Comparison of ENCODE assay signal across 18 cellular contexts in the genomic region with DNA sequence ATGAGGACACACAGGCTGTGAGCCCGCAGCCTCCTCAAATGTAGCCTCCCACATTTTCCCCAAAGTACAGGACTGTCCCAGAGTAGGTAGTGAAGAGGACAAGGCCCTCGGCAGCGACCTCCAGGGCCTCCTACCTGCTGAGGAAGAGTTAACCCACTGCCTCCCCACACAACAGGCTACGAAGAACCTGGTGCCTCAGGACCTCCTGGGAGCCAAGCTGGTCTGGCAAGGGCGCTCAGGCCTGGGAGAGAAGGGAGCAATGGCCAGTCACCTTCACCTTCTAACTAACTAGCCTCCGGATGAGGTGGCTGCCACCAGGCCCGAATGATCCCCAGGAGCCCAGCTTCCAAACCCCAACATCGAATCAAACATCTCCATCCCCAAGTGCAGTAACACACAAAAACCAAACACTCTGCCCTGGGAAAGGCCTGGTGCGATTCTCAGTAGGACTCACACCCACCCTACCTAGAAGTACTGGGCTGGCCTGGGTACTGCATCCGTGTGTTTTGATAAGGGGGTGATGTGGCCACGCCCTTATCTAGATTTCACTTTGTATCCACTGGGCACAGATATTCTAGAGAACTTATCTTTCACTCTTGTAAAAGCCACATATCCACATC. TPM values are rescaled to one million over a fixed set of nuclear protein-coding genes. Genes with fewer than 3 reads are reported as not detected.
DNase-seq lines count a peak whose midpoint lies in the region; ATAC-seq, FAIRE-seq and TF ChIP-seq lines count a peak whose summit lies in the region.
"Had no signal": no experiment of that assay in that cellular context is flagged by ENCODE, and none has a peak within 500 bp of the region (broad histone marks: within the 10 kb centered on the region; RNA-seq: fewer than 3 reads in every experiment).

No MANE protein-coding gene starts in this region.

- no peak overlapping the region for H3K4me3 Mint-ChIP-seq in MCF 10A (ENCODE audit: unreplicated experiment)
- H3K4me3 Mint-ChIP-seq: activated CD4-positive, alpha-beta T cell treated with anti-CD3 and anti-CD28 coated beads for 36 hours; activated naive CD8-positive, alpha-beta T cell; central memory CD8-positive, alpha-beta T cell; T-cell had no signal

- peak overlapping the region; percentile 94 for H3K27ac Mint-ChIP-seq in MCF 10A (ENCODE audit: low read depth, unreplicated experiment)
- H3K27ac Mint-ChIP-seq: activated CD4-positive, alpha-beta T cell treated with anti-CD3 and anti-CD28 coated beads for 36 hours had no signal

- H3K4me1 Mint-ChIP-seq in MCF 10A (ENCODE audit: insufficient read depth, unreplicated experiment) = peaks cover 25% of the 10 kb centered on the region
- H3K4me1 Mint-ChIP-seq: central memory CD8-positive, alpha-beta T cell had no signal

- H3K4me1 ChIP-seq in breast epithelium (no peaks in the 10 kb centered on the region), adipocyte (ENCODE audit: control insufficient read depth, insufficient read depth, low read length) (peaks cover 49% of the 10 kb centered on the region), keratinocyte (ENCODE audit: control insufficient read depth, extremely low read depth, insufficient read depth, low read length) (peaks cover 34% of the 10 kb centered on the region), uterus (peaks cover 5 to 20% of the 10 kb centered on the region in 2 donors)

- H3K79me2 ChIP-seq in keratinocyte (ENCODE audit: control insufficient read depth, insufficient read depth, low read length) = no peaks in the 10 kb centered on the region

- dilution Hi-C loops in keratinocyte (cut with MboI; ENCODE audit: extremely low pct_ligation_motif_present, low sequenced_read_pairs) = no loop called here

- intact Hi-C loops in MCF 10A (cut with micrococcal nuclease) = no loop called here
- intact Hi-C loops in breast epithelium (cut with DNase I; ENCODE audit: low total_unique reads) = no loop called here
- intact Hi-C loops in uterus (cut with DNase I; ENCODE audit: low total_unique reads) = no loop called here

- CTCF ChIA-PET in MCF 10A (lab: Yijun Ruan, JAX) = no interaction called here

- DNase-seq in MCF 10A (ENCODE audit: unreplicated experiment) = no peak
- DNase-seq in breast epithelium (ENCODE audit: low spot score in 2 of 2) = no peak
- DNase-seq in adipocyte (ENCODE audit: low read depth) = no peak
- no peak for DNase-seq in keratinocyte (ENCODE audit: low read depth, low spot score)
- DNase-seq in uterus = no peak
- DNase-seq in T-helper 2 cell = no peak
- DNase-seq in UCSD-AML1 (lab: John Stamatoyannopoulos, UW; ENCODE audit: unreplicated experiment) = no peak
- DNase-seq: activated CD4-positive, alpha-beta T cell treated with anti-CD3 and anti-CD28 coated beads for 36 hours; NCI-H2081 treated with DMSO at 0.1 percent for 48 hours; NCI-H526 treated with DMSO at 0.1 percent for 48 hours; stimulated activated CD4-positive, alpha-beta T cell treated with anti-CD3 and anti-CD28 coated beads, Interleukin-1b, Interleukin-23, amount 100 ng/mL, for 48 hours; T-cell; testis had no signal

- H3K9me3 ChIP-seq in breast epithelium (no peaks in the 10 kb centered on the region), adipocyte (ENCODE audit: control insufficient read depth, low read length) (no peaks in the 10 kb centered on the region), keratinocyte (ENCODE audit: control insufficient read depth, low read depth, low read length) (no peaks in the 10 kb centered on the region), uterus (no peaks in the 10 kb centered on the region)
- H3K9me3 ChIP-seq: testis had no signal

- peaks cover 0 to 10% of the 10 kb centered on the region in 2 donors for H3K27me3 ChIP-seq in breast epithelium
- H3K27me3 ChIP-seq in adipocyte (replicated peaks; ENCODE audit: control insufficient read depth, insufficient read depth, low read length) = no peaks in the 10 kb centered on the region
- peaks cover 7% of the 10 kb centered on the region for H3K27me3 ChIP-seq in keratinocyte (ENCODE audit: control insufficient read depth, extremely low read depth, insufficient read depth, low read length)
- peaks cover 0 to 7% of the 10 kb centered on the region in 2 donors for H3K27me3 ChIP-seq in uterus
- H3K27me3 ChIP-seq: testis had no signal

- TF ChIP-seq CTCF in MCF 10A (IDR thresholded peaks at IDR 0.05; ENCODE audit: unreplicated experiment) (no peak), breast epithelium (IDR thresholded peaks at IDR 0.05) (no peak), keratinocyte (optimal IDR thresholded peaks at IDR 0.05 in 1 of 3, IDR thresholded peaks at IDR 0.05 in 1 of 3, conservative IDR thresholded peaks at IDR 0.05 in 1 of 3; ENCODE audit: extremely low read depth in 1 of 3, insufficient read depth in 2 of 3, low read length in 3 of 3) (no peak), uterus (IDR thresholded peaks at IDR 0.05) (no peak)

- TF ChIP-seq POLR2A in breast epithelium (IDR thresholded peaks at IDR 0.05) (no peak), uterus (IDR thresholded peaks at IDR 0.05) (no peak)

- H3K9me1 ChIP-seq in keratinocyte (ENCODE audit: control insufficient read depth, extremely low read depth, insufficient read depth, low read length) = no peaks in the 10 kb centered on the region

- no peak overlapping the region for H3K4me3 ChIP-seq in breast epithelium
- H3K4me3 ChIP-seq in adipocyte (ENCODE audit: low read length) = no peak overlapping the region
- no peak overlapping the region for H3K4me3 ChIP-seq in keratinocyte (ENCODE audit: control insufficient read depth in 2 of 3, extremely low read depth in 1 of 3, insufficient read depth in 2 of 3, low read depth in 1 of 3, low read length in 3 of 3)
- no peak overlapping the region for H3K4me3 ChIP-seq in uterus
- H3K4me3 ChIP-seq: testis had no signal

- no peak overlapping the region for H2AFZ ChIP-seq in keratinocyte (ENCODE audit: control insufficient read depth, low read length)

- FAIRE-seq in keratinocyte (lab: Jason Lieb, UNC) = no peak
- FAIRE-seq: H54 had no signal

- H3K36me3 ChIP-seq in breast epithelium (no peaks in the 10 kb centered on the region), adipocyte (ENCODE audit: control insufficient read depth, insufficient read depth, low read length, severe bottlenecking) (peaks cover 30% of the 10 kb centered on the region), keratinocyte (ENCODE audit: control insufficient read depth in 2 of 2, extremely low read depth in 1 of 2, insufficient read depth in 2 of 2, low read length in 2 of 2) (peaks cover 18 to 46% of the 10 kb centered on the region in 2 experiments), uterus (no peaks in the 10 kb centered on the region)

- ATAC-seq in HG02938 (IDR thresholded peaks at IDR 0.05; ENCODE audit: unreplicated experiment) = no peak
- ATAC-seq: activated CD4-positive, alpha-beta T cell treated with anti-CD3 and anti-CD28 coated beads for 36 hours; T-cell had no signal

- no peaks in the 10 kb centered on the region for H3K27me3 Mint-ChIP-seq in MCF 10A (ENCODE audit: insufficient read depth, unreplicated experiment)

- BruUV-seq in MCF 10A (replicated peaks; lab: Mats Ljungman, UMichigan) = no TSS peak

- H3K27ac ChIP-seq in breast epithelium (peak overlapping the region in 1 of 2 donors; percentile 8), keratinocyte (ENCODE audit: control insufficient read depth, insufficient read depth, low read length) (peak overlapping the region; percentile 93), uterus (peak overlapping the region; percentile 13 to 41)
- H3K27ac ChIP-seq: testis had no signal

- H3K9me3 Mint-ChIP-seq in MCF 10A (ENCODE audit: unreplicated experiment) = no peaks in the 10 kb centered on the region
- H3K9me3 Mint-ChIP-seq: central memory CD8-positive, alpha-beta T cell; T-cell had no signal

- no peaks in the 10 kb centered on the region for H4K20me1 ChIP-seq in keratinocyte (ENCODE audit: control insufficient read depth, extremely low read depth, insufficient read depth, low read length)

- H3K4me2 ChIP-seq in keratinocyte (ENCODE audit: control insufficient read depth, extremely low read depth, insufficient read depth, low read depth, low read length) = peak overlapping the region; percentile 63

- peaks cover 49% of the 10 kb centered on the region for H3K36me3 Mint-ChIP-seq in MCF 10A (ENCODE audit: insufficient read depth, unreplicated experiment)

- H3K9ac ChIP-seq in adipocyte (ENCODE audit: low read length) (peak overlapping the region; percentile 6), keratinocyte (ENCODE audit: control insufficient read depth, extremely low read depth, insufficient read depth, low read length) (peak overlapping the region; percentile 68)

- POLR2A ChIA-PET in MCF 10A (lab: Yijun Ruan, JAX) = no interaction called here

RNA-seq across cellular contexts. Expression of a gene that starts 9.5 kb away (rescaled TPM):
- total RNA-seq in MCF 10A (2022) (14.5 and 18.1 TPM in 2 replicates), breast epithelium (under 1 TPM in 2 of 3 donors, not detected in 1; 0.48 to 0.98 TPM), uterus (under 1 TPM in 1 of 4 donors, not detected in 3; 0.83 TPM)
- 0.14 to 0.28 TPM (median 0.27 TPM) in 3 replicates for polyA plus RNA-seq in keratinocyte
- not detected for polyA plus RNA-seq in keratinocyte (2011; ENCODE audit: low read depth)
- 0.17 and 0.27 TPM in 2 replicates for polyA plus RNA-seq in keratinocyte (2011; cell fraction: cytosol; rRNA removed)
- polyA plus RNA-seq in keratinocyte (2011; cell fraction: nucleus; rRNA removed) = 0.23 and 0.71 TPM in 2 replicates
- polyA plus RNA-seq in keratinocyte (2012; ENCODE audit: low replicate concordance) = 0.11 TPM in 2 replicates
- 0.10 TPM in 1 of 3 replicates, not detected in the others for polyA minus RNA-seq in keratinocyte
- polyA minus RNA-seq in keratinocyte (2011; cell fraction: cytosol; rRNA and poly(A)+ RNA removed) = not detected
- 0.63 TPM in 1 of 2 replicates, not detected in the other for polyA minus RNA-seq in keratinocyte (2011; cell fraction: nucleus; rRNA and poly(A)+ RNA removed)
- total RNA-seq: T-cell had no signal
- polyA plus RNA-seq: neural cell had no signal

RNA-seq across cellular contexts. Expression of a gene that starts 29.8 kb away (rescaled TPM):
- total RNA-seq in MCF 10A (2022) (0.27 and 0.35 TPM in 2 replicates), breast epithelium (under 1 TPM; 0.15 to 0.98 (median 0.32) TPM), uterus (1 to 10 TPM in 1 of 4 donors, under 1 TPM in 2, not detected in 1; under 0.01 to 3.3 (median 0.62) TPM)
- polyA plus RNA-seq in keratinocyte = not detected in 3 replicates
- not detected for polyA plus RNA-seq in keratinocyte (2011; ENCODE audit: low read depth)
- polyA plus RNA-seq in keratinocyte (2011; cell fraction: cytosol; rRNA removed) = not detected in 2 replicates
- 0.03 TPM in 1 of 2 replicates, not detected in the other for polyA plus RNA-seq in keratinocyte (2011; cell fraction: nucleus; rRNA removed)
- polyA plus RNA-seq in keratinocyte (2012; ENCODE audit: low replicate concordance) = not detected in 2 replicates
- polyA minus RNA-seq in keratinocyte = not detected in 3 replicates
- not detected for polyA minus RNA-seq in keratinocyte (2011; cell fraction: cytosol; rRNA and poly(A)+ RNA removed)
- polyA minus RNA-seq in keratinocyte (2011; cell fraction: nucleus; rRNA and poly(A)+ RNA removed) = not detected in 2 replicates
- total RNA-seq: activated CD4-positive, alpha-beta T cell treated with anti-CD3 and anti-CD28 coated beads for 36 hours; T-cell had no signal
- polyA plus RNA-seq: neural cell had no signal

RNA-seq across cellular contexts. Expression of a gene that starts 35.2 kb away (rescaled TPM):
- total RNA-seq in MCF 10A (2022) (57.2 and 59.6 TPM in 2 replicates), breast epithelium (10 to 100 TPM; 31.4 to 43.9 (median 38.3) TPM), uterus (10 to 100 TPM in 3 of 4 donors, 1 to 10 TPM in 1; 9.2 to 78.0 (median 29.1) TPM)
- 30.6 to 39.1 TPM (median 37.5 TPM) in 3 replicates for polyA plus RNA-seq in keratinocyte
- 18.1 TPM for polyA plus RNA-seq in keratinocyte (2011; ENCODE audit: low read depth)
- polyA plus RNA-seq in keratinocyte (2011; cell fraction: cytosol; rRNA removed) = 22.5 and 23.0 TPM in 2 replicates
- 56.4 and 62.5 TPM in 2 replicates for polyA plus RNA-seq in keratinocyte (2011; cell fraction: nucleus; rRNA removed)
- polyA plus RNA-seq in keratinocyte (2012; ENCODE audit: low replicate concordance) = 27.6 and 34.0 TPM in 2 replicates
- 13.5 to 31.6 TPM (median 18.7 TPM) in 3 replicates for polyA minus RNA-seq in keratinocyte
- 10.6 TPM for polyA minus RNA-seq in keratinocyte (2011; cell fraction: cytosol; rRNA and poly(A)+ RNA removed)
- polyA minus RNA-seq in keratinocyte (2011; cell fraction: nucleus; rRNA and poly(A)+ RNA removed) = 15.0 and 22.2 TPM in 2 replicates
